In the genomic region with DNA sequence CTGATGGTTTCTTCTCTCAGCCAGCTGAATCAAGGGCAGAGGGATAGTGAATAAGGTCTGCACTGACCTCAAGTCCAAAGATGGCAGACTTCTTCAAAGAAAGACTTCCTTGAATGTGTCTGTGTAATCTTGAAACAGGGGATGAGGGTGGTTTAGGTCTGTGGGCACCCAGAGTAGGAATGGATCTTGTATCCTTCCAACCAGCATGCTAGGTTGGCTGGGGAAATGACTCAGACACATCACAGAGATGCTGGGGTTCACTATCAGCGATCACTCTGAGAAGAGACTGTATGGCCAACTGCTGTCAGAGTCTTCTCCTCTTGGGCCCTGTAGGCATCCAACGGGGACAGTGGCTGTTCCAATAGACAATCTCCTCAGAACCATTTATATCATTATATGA, we compare ENCODE assay signal across 21 cellular contexts.
"Had no signal": no experiment of that assay in that cellular context is flagged by ENCODE, and none has a peak within 500 bp of the region (broad histone marks: within the 10 kb centered on the region; RNA-seq: fewer than 3 reads in every experiment).

No MANE protein-coding gene starts in this region.

- H3K27me3 Mint-ChIP-seq: activated naive CD8-positive, alpha-beta T cell; brain; central memory CD8-positive, alpha-beta T cell had no signal

- H3K36me3 ChIP-seq: SJSA1 had no signal

- H3K4me1 ChIP-seq: SJSA1 had no signal

- H3K9me3 Mint-ChIP-seq: central memory CD8-positive, alpha-beta T cell had no signal

- H3K4me3 ChIP-seq: SJSA1 had no signal

- H3K9me3 ChIP-seq: SJSA1 had no signal

- H3K27ac ChIP-seq: SJSA1 had no signal

- H3K27me3 ChIP-seq: SJSA1 had no signal

- H3K27ac Mint-ChIP-seq: activated naive CD8-positive, alpha-beta T cell; WTC11 had no signal

- H3K4me3 Mint-ChIP-seq: activated naive CD8-positive, alpha-beta T cell; brain; central memory CD8-positive, alpha-beta T cell; WTC11 had no signal

- ATAC-seq: SK-N-SH treated with all-trans-retinoic acid at 6 μM for 48 hours, WTC11 had no signal

- DNase-seq: activated CD4-positive, alpha-beta T cell treated with anti-CD3 and anti-CD28 coated beads, Interleukin-2, amount 50 U/mL, for 1 hour; activated CD4-positive, CD25-positive, alpha-beta regulatory T cell treated with anti-CD3 and anti-CD28 coated beads, Interleukin-2, amount 50 U/mL, for 72 hours; activated effector memory CD4-positive, alpha-beta T cell treated with Interleukin-2 at 50 U/mL for 16 hours; activated naive CD4-positive, alpha-beta T cell; activated T-cell treated with anti-CD3 and anti-CD28 coated beads for 4 hours; amygdala; KBM-7; NCI-H1048; NCI-H146; NCI-H187 treated with DMSO at 0.1 percent for 48 hours; NCI-H2081 treated with DMSO at 0.1 percent for 48 hours; NCI-H446; NCI-H524; SHP77; SW 1271 had no signal

- H3K4me1 Mint-ChIP-seq: central memory CD8-positive, alpha-beta T cell had no signal

- H3K36me3 Mint-ChIP-seq: activated naive CD8-positive, alpha-beta T cell; brain had no signal
